In the genomic region with DNA sequence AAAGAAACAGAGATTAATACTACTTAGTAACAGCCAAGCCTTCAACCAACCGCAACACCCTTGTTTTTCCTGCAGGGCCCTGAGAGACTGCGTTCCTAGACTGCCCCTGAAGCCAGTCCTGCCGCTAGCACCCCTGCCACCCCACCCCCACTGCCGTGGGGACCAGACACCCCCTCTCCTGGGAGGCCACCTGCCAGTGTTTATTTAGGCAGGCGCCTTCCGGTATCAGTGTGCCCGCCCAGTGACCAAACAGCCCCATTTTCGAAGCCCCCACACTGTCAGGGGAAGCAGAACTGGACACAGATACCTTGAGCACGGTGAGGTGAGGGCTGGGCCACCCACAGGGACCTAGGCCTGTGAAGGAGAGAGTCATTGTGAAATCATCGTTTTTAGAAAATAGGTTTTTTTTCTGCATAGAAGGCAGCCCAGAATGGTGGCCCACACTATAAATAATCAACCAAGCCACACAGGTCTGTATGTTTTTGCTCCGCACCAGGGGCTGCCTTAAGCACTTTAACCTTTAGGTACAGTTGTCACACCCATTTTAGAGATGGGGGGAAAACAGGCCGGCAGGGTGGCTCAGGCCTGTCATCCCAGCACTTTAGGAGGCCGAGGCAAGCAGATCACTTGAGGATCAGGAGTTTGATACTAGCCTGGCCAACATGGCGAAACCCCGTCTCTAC, we compare ENCODE assay signal across 7 cellular contexts. TPM values are rescaled to one million over a fixed set of nuclear protein-coding genes. Genes with fewer than 3 reads are reported as not detected.
DNase-seq lines count a peak whose midpoint lies in the region; ATAC-seq and TF ChIP-seq lines count a peak whose summit lies in the region.

No MANE protein-coding gene starts in this region.

- no TSS peak for BruUV-seq in Calu3 (replicated peaks; lab: Mats Ljungman, UMichigan)

- no peaks in the 10 kb centered on the region for H3K9me3 Mint-ChIP-seq in naive thymus-derived CD8-positive, alpha-beta T cell
- no peaks in the 10 kb centered on the region for H3K9me3 Mint-ChIP-seq in Calu3 (ENCODE audit: low read depth, unreplicated experiment)

- peak overlapping the region in 2 of 10 donors; percentile 10 to 28 for H3K4me3 Mint-ChIP-seq in naive thymus-derived CD8-positive, alpha-beta T cell
- H3K4me3 Mint-ChIP-seq in Calu3 (ENCODE audit: low read depth, unreplicated experiment) = no peak overlapping the region

- TF ChIP-seq CTCF in Calu3 (IDR thresholded peaks at IDR 0.05; ENCODE audit: unreplicated experiment) = no peak

- ATAC-seq in GM18861 (IDR thresholded peaks at IDR 0.05; ENCODE audit: unreplicated experiment) = peak; percentile 60
- ATAC-seq in GM21825 (IDR thresholded peaks at IDR 0.05; ENCODE audit: unreplicated experiment) = peak; percentile 53
- no peak for ATAC-seq in naive thymus-derived CD8-positive, alpha-beta T cell

- CTCF ChIA-PET in Calu3 (lab: Charles Lee) = no interaction called here

- no peaks in the 10 kb centered on the region for H3K27me3 Mint-ChIP-seq in naive thymus-derived CD8-positive, alpha-beta T cell
- no peaks in the 10 kb centered on the region for H3K27me3 Mint-ChIP-seq in Calu3 (ENCODE audit: unreplicated experiment)

- POLR2A ChIA-PET in naive thymus-derived CD8-positive, alpha-beta T cell (lab: Charles Lee) = interaction anchor here (0.7 to 8.9 kb wide), 4 partner anchors 10 to 36 kb away, joined by 3 to 193 read pairs (median 6); no protein-coding TSS in a partner anchor

- peaks cover 7 to 33% (median 15%) of the 10 kb centered on the region in 4 donors for H3K4me1 Mint-ChIP-seq in naive thymus-derived CD8-positive, alpha-beta T cell
- no peaks in the 10 kb centered on the region for H3K4me1 Mint-ChIP-seq in Calu3 (ENCODE audit: low read depth, unreplicated experiment)

- intact Hi-C loops in Calu3 (cut with micrococcal nuclease; ENCODE audit: unreplicated experiment) = no loop called here

- DNase-seq in NCI-H2029 (lab: John Stamatoyannopoulos, UW) (peak; percentile 63), NCI-H128 (lab: John Stamatoyannopoulos, UW; ENCODE audit: unreplicated experiment) (no peak), Calu3 (no peak)
- DNase-seq in naive thymus-derived CD8-positive, alpha-beta T cell = peak in 1 of 10 donors; percentile 67
- DNase-seq in activated CD4-positive, alpha-beta T cell treated with anti-CD3 and anti-CD28 coated beads for 1 hour = no peak

- peak overlapping the region in 9 of 10 donors; percentile 6 to 86 (median 47) for H3K27ac Mint-ChIP-seq in naive thymus-derived CD8-positive, alpha-beta T cell
- H3K27ac Mint-ChIP-seq in Calu3 (ENCODE audit: unreplicated experiment) = no peak overlapping the region

- H3K36me3 Mint-ChIP-seq in naive thymus-derived CD8-positive, alpha-beta T cell = peaks cover 0 to 2% (median 1%) of the 10 kb centered on the region in 3 donors
- peaks cover 17% of the 10 kb centered on the region for H3K36me3 Mint-ChIP-seq in Calu3 (ENCODE audit: insufficient read depth, unreplicated experiment)

RNA-seq across cellular contexts. Expression of gene TLE5, which starts 3.5 kb away (rescaled TPM):
- 100 to 1,000 TPM; 981 to 983 TPM for total RNA-seq in naive thymus-derived CD8-positive, alpha-beta T cell
- polyA plus RNA-seq in naive thymus-derived CD8-positive, alpha-beta T cell = 100 to 1,000 TPM; 451 to 924 (median 555) TPM
- total RNA-seq in Calu3 (2022) = 170 and 179 TPM in 2 replicates

RNA-seq across cellular contexts. Expression of gene GNA11, which starts 28.3 kb away (rescaled TPM):
- 1 to 10 TPM; 5.1 to 5.4 TPM for total RNA-seq in naive thymus-derived CD8-positive, alpha-beta T cell
- polyA plus RNA-seq in naive thymus-derived CD8-positive, alpha-beta T cell = under 1 TPM; 0.43 to 0.60 (median 0.47) TPM
- total RNA-seq in Calu3 (2022) = 37.7 and 41.4 TPM in 2 replicates

RNA-seq across cellular contexts. Expression of gene TLE2, which starts 36.7 kb away (rescaled TPM):
- 10 to 100 TPM; 19.1 to 21.1 TPM for total RNA-seq in naive thymus-derived CD8-positive, alpha-beta T cell
- polyA plus RNA-seq in naive thymus-derived CD8-positive, alpha-beta T cell = 10 to 100 TPM in 2 of 3 donors, 1 to 10 TPM in 1; 7.0 to 12.4 (median 10.8) TPM
- 8.5 and 9.3 TPM in 2 replicates for total RNA-seq in Calu3 (2022)

Comparison
In these comparisons a context has a peak if more than half of its experiments do, and no peak if none do; other contexts are left out.
1. ATAC-seq: peak in GM18861 (single experiment) and GM21825 (single experiment); none in naive thymus-derived CD8-positive, alpha-beta T cell (0 of 2).